In genomic region chr17:32831627-32832243, GRCh38 we compare ENCODE assay signal across 19 cellular contexts.
"Had no signal": no experiment of that assay in that cellular context is flagged by ENCODE, and none has a peak within 500 bp of the region (broad histone marks: within the 10 kb centered on the region; RNA-seq: fewer than 3 reads in every experiment).

No MANE protein-coding gene starts in this region.

- H3K9me3 Mint-ChIP-seq: activated naive CD8-positive, alpha-beta T cell treated with anti-CD3 and anti-CD28 coated beads, Interleukin-2, amount 50 U/mL, for 24 hours; activated T-helper 17 cell treated with anti-CD3 and anti-CD28 coated beads, Interleukin-2, amount 50 U/mL, for 72 hours; dendritic cell treated with granulocyte-macrophage colony-stimulating factor and Interleukin-4, amounts not matched to agents 40 ng/mL and 50 ng/mL, for 4 days; T-helper 2 cell treated with Interferon-gamma antibody and Interleukin-4, amounts not matched to agents 5 μg/mL and 100 μg/mL, for 36 hours had no signal

- H3K4me2 ChIP-seq: smooth muscle cell had no signal

- H3K27ac ChIP-seq: lower lobe of right lung, ovary, right lobe of liver, upper lobe of right lung had no signal

- ATAC-seq: activated naive CD8-positive, alpha-beta T cell treated with anti-CD3 and anti-CD28 coated beads, Interleukin-2, amount 50 U/mL, for 24 hours; activated T-helper 17 cell treated with anti-CD3 and anti-CD28 coated beads, Interleukin-2, amount 50 U/mL, for 72 hours; right lobe of liver; stimulated activated naive CD8-positive, alpha-beta T cell treated with anti-CD3 and anti-CD28 coated beads, Interleukin-15, Interleukin-2, amounts not matched to agents 100 U/mL and 50 U/mL, for 24 hours; upper lobe of right lung had no signal

- H3K36me3 ChIP-seq: lower lobe of right lung, ovary, right lobe of liver, upper lobe of right lung had no signal

- H3K27me3 Mint-ChIP-seq: activated naive CD8-positive, alpha-beta T cell treated with anti-CD3 and anti-CD28 coated beads, Interleukin-2, amount 50 U/mL, for 24 hours had no signal

- H3K27ac Mint-ChIP-seq: activated naive CD8-positive, alpha-beta T cell treated with anti-CD3 and anti-CD28 coated beads, Interleukin-2, amount 50 U/mL, for 24 hours; activated T-helper 17 cell treated with anti-CD3 and anti-CD28 coated beads, Interleukin-2, amount 50 U/mL, for 72 hours; dendritic cell treated with granulocyte-macrophage colony-stimulating factor and Interleukin-4, amounts not matched to agents 40 ng/mL and 50 ng/mL, for 4 days; T-helper 2 cell treated with Interferon-gamma antibody and Interleukin-4, amounts not matched to agents 5 μg/mL and 100 μg/mL, for 36 hours had no signal

- H3K4me3 ChIP-seq: lower lobe of right lung, ovary, right lobe of liver, smooth muscle cell, upper lobe of right lung had no signal

- H3K9me3 ChIP-seq: lower lobe of right lung, ovary, right lobe of liver, upper lobe of right lung had no signal

- FAIRE-seq: bronchial epithelial cell had no signal

- DNase-seq: activated CD4-positive, alpha-beta T cell treated with anti-CD3 and anti-CD28 coated beads, Interleukin-2, amount 50 U/mL, for 48 hours; activated naive CD4-positive, alpha-beta T cell treated with Interleukin-2 at 50 U/mL for 16 hours; activated naive CD8-positive, alpha-beta T cell treated with anti-CD3 and anti-CD28 coated beads, Interleukin-2, amount 50 U/mL, for 24 hours; aorta; effector memory CD4-positive, alpha-beta T cell; foreskin melanocyte; lower lobe of right lung; ovary; right lobe of liver; stimulated activated CD4-positive, alpha-beta T cell treated with anti-CD3 and anti-CD28 coated beads, Interleukin-4, amount 100 ng/mL, for 4 hours; stimulated activated CD8-positive, alpha-beta memory T cell treated with anti-CD3 and anti-CD28 coated beads, Interleukin-4, amount 100 ng/mL, for 48 hours; stimulated activated naive CD8-positive, alpha-beta T cell treated with anti-CD3 and anti-CD28 coated beads, Interleukin-15, Interleukin-2, amounts not matched to agents 100 U/mL and 50 U/mL, for 24 hours; upper lobe of right lung had no signal

- H3K27me3 ChIP-seq: ovary, right lobe of liver, upper lobe of right lung had no signal

- H3K4me3 Mint-ChIP-seq: activated naive CD8-positive, alpha-beta T cell treated with anti-CD3 and anti-CD28 coated beads, Interleukin-2, amount 50 U/mL, for 24 hours; activated T-helper 17 cell treated with anti-CD3 and anti-CD28 coated beads, Interleukin-2, amount 50 U/mL, for 72 hours; dendritic cell treated with granulocyte-macrophage colony-stimulating factor and Interleukin-4, amounts not matched to agents 40 ng/mL and 50 ng/mL, for 4 days; mesothelial cell of epicardium; T-helper 2 cell treated with Interferon-gamma antibody and Interleukin-4, amounts not matched to agents 5 μg/mL and 100 μg/mL, for 36 hours had no signal
